Comparison of ENCODE assay signal across 7 cellular contexts in genomic region chr6:89985744-89986493, GRCh38.
A peak's percentile ranks its signal among the peaks of the same experiment; 100 is the strongest.
DNase-seq lines count a peak whose midpoint lies in the region; ATAC-seq, FAIRE-seq and TF ChIP-seq lines count a peak whose summit lies in the region.

No MANE protein-coding gene starts in this region.

- H3K4me3 ChIP-seq in hepatocyte (no peak overlapping the region), skeletal muscle satellite cell (ENCODE audit: low read length) (peak overlapping the region; percentile 62)

- no peak for TF ChIP-seq CTCF in hepatocyte (IDR thresholded peaks at IDR 0.05; ENCODE audit: poor library complexity)

- no peak for TF ChIP-seq POLR2A in GM12892 (IDR thresholded peaks at IDR 0.05; ENCODE audit: low read depth, low read length)

- H3K27ac ChIP-seq in hepatocyte, result peak overlapping the region; percentile 68

- peak overlapping the region; percentile 92 for H3K9ac ChIP-seq in skeletal muscle satellite cell (ENCODE audit: low read depth, low read length)

- no peak for ATAC-seq in HG03139 (IDR thresholded peaks at IDR 0.05; ENCODE audit: unreplicated experiment)

- H3K4me1 ChIP-seq in hepatocyte (ENCODE audit: insufficient read depth) (peaks cover 11% of the 10 kb centered on the region), skeletal muscle satellite cell (ENCODE audit: control insufficient read depth, insufficient read depth, low read length) (peaks cover 49% of the 10 kb centered on the region)

- H2AFZ ChIP-seq in hepatocyte, result no peak overlapping the region

- H3K9me2 ChIP-seq in hepatocyte (replicated peaks; ENCODE audit: insufficient read depth), result no peaks in the 10 kb centered on the region

- H3K4me2 ChIP-seq in hepatocyte, result peak overlapping the region; percentile 33
- peak overlapping the region; percentile 78 for H3K4me2 ChIP-seq in skeletal muscle satellite cell (ENCODE audit: low read length)

- H3K27me3 ChIP-seq in hepatocyte (no peaks in the 10 kb centered on the region), skeletal muscle satellite cell (ENCODE audit: control insufficient read depth, insufficient read depth, low read length) (no peaks in the 10 kb centered on the region)

- DNase-seq in HT1080 (ENCODE audit: low read depth), result peak; percentile 42
- peak in 43 of 56 donors; percentile 10 to 81 (median 45) for DNase-seq in amygdala (lab: John Stamatoyannopoulos, UW)
- DNase-seq in hepatocyte (ENCODE audit: low spot score), result peak; percentile 37
- DNase-seq in GM12892 (ENCODE audit: insufficient read length), result no peak
- no peak for DNase-seq in KG1 (lab: John Stamatoyannopoulos, UW)

- no peaks in the 10 kb centered on the region for H4K20me1 ChIP-seq in hepatocyte (ENCODE audit: insufficient read depth, poor library complexity, severe bottlenecking)

- FAIRE-seq in GM12892 (lab: Jason Lieb, UNC), result no peak

- H3K79me2 ChIP-seq in hepatocyte, result no peaks in the 10 kb centered on the region

- H3K36me3 ChIP-seq in hepatocyte (replicated peaks; ENCODE audit: insufficient read depth, low read depth), result no peaks in the 10 kb centered on the region
- H3K36me3 ChIP-seq in skeletal muscle satellite cell (ENCODE audit: insufficient read depth, low read length), result no peaks in the 10 kb centered on the region

- WGBS in hepatocyte (ENCODE audit: low lambda C conversion rate, missing lambda C conversion rate), result 71% methylated on average over 11 of the region's 11 CpGs

- H3K9me3 ChIP-seq in hepatocyte (ENCODE audit: low read depth) (no peaks in the 10 kb centered on the region), skeletal muscle satellite cell (replicated peaks; ENCODE audit: low read length) (no peaks in the 10 kb centered on the region)

Comparison
In these comparisons a context has a peak if more than half of its experiments do, and no peak if none do; other contexts are left out.
1. DNase-seq: peak in HT1080 (single experiment), amygdala (43 of 56) and hepatocyte (single experiment); none in GM12892 (single experiment) and KG1 (single experiment).